8 cellular contexts compared by ENCODE assay signal in the genomic region with DNA sequence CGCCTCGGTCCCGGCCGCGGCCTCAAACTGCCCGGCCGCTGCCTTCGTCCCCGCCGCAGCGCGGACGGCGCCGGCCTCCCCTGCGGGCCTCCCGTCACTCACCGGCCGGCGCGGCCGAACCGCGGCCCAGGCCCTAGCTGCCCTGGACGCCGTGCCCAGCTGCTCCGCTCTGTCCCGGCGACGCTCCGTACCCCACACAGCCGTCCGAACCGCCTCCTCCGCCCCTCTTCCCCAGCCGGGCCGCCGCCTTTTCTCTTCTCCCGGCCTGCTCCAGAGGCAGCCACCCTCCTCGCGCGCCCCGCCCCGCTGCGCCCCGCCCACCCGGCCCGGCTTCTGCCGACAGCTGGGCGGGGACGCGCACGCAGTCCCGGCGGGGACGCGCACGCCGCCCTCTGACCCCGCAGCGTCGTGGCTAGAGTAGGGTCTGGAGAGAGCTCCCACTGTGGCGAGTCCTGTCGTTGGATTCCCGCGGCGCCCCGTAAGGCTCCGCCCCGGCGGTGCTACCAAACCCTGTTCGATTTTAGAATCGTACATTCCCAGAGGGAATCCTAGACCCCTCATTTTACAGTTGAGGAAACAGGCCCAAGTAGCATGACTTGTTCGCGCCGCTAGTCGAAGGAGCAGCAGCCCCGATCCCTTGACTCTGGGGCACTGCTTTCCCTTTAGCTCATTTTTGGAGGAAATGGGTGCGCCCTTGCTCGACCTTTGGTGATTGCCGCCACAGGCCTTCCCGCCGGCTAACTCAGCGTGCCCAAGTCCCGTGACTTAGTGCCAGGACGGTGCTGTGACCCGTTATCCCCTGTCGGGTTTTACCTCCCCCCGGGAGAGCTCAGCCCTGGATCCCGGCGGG. TPM values are rescaled to one million over a fixed set of nuclear protein-coding genes. Genes with fewer than 3 reads are reported as not detected.
A peak's percentile ranks its signal among the peaks of the same experiment; 100 is the strongest.
DNase-seq lines count a peak whose midpoint lies in the region; ATAC-seq and TF ChIP-seq lines count a peak whose summit lies in the region.

TSS of gene FBXO30 (minus strand) at position 295 of the 850 bp plus-strand sequence. CDS start 8,390 bp downstream, outside the sequence.

- TF ChIP-seq POLR2A in gastroesophageal sphincter (IDR thresholded peaks at IDR 0.05) (peak; percentile 79 to 87), suprapubic skin (IDR thresholded peaks at IDR 0.05) (peak in 1 of 2 donors; percentile 66)

- H4K8ac ChIP-seq in H9 (replicated peaks; ENCODE audit: insufficient read length, low read depth, low read length) = no peak within 1 kb of the TSS

- DNase-seq in GDM1 (lab: John Stamatoyannopoulos, UW) (peak; percentile 91), H9 (peak; percentile 93), M059J (ENCODE audit: low read depth) (peak; percentile 87), SHP77 treated with DMSO at 0.1 percent for 48 hours (lab: John Stamatoyannopoulos, UW) (peak; percentile 81), nucleus accumbens (lab: John Stamatoyannopoulos, UW) (peak; percentile 32 to 95 (median 87)), suprapubic skin (ENCODE audit: low spot score in 2 of 2) (peak; percentile 89 to 90)
- peak; percentile 89 for DNase-seq in activated naive CD4-positive, alpha-beta T cell treated with Interleukin-2 at 50 U/mL for 16 hours

- peak within 1 kb of the TSS; percentile 18 for H4K91ac ChIP-seq in H9 (ENCODE audit: insufficient read length, low read depth, low read length)

- no peak within 1 kb of the TSS for H3K23ac ChIP-seq in H9 (ENCODE audit: insufficient read length, low read depth, low read length)

- H2BK20ac ChIP-seq in H9 (ENCODE audit: low read depth, low read length, poor library complexity, severe bottlenecking) = no peak within 1 kb of the TSS

- no peak for TF ChIP-seq CTCF in H9 (conservative IDR thresholded peaks at IDR 0.05)
- peak in 3 of 4 experiments; percentile 32 to 58 (median 43) for TF ChIP-seq CTCF in gastroesophageal sphincter (IDR thresholded peaks at IDR 0.05)
- TF ChIP-seq CTCF in suprapubic skin (IDR thresholded peaks at IDR 0.05) = no peak

- H3K27me3 ChIP-seq in H9 (ENCODE audit: insufficient read depth, low read length) = no peaks in the 10 kb centered on the region
- H3K27me3 ChIP-seq in gastroesophageal sphincter = no peaks in the 10 kb centered on the region
- H3K27me3 ChIP-seq in suprapubic skin = no peaks in the 10 kb centered on the region

- H3K27ac Mint-ChIP-seq in H9 = peak within 1 kb of the TSS; percentile 97 to 98 (median 97)

- peak within 1 kb of the TSS; percentile 95 for H3K18ac ChIP-seq in H9 (ENCODE audit: insufficient read length, low read depth, low read length)

- no peak within 1 kb of the TSS for H2AK5ac ChIP-seq in H9 (ENCODE audit: insufficient read length, low read length)

- peak within 1 kb of the TSS; percentile 98 for H4K5ac ChIP-seq in H9 (ENCODE audit: insufficient read length, low read depth, low read length)

- ATAC-seq in gastroesophageal sphincter = peak; percentile 90

- H3K27ac ChIP-seq in H9 (ENCODE audit: insufficient read length, low read depth, low read length) (peak within 1 kb of the TSS; percentile 94), gastroesophageal sphincter (peak within 1 kb of the TSS; percentile 88 to 97 (median 94)), suprapubic skin (peak within 1 kb of the TSS; percentile 89)

- no peak within 1 kb of the TSS; the same call in 1 of the 2 replicates for H2BK15ac ChIP-seq in H9 (ENCODE audit: low read depth, low read length)

- TF ChIP-seq EP300 in gastroesophageal sphincter (IDR thresholded peaks at IDR 0.05) (no peak), suprapubic skin (IDR thresholded peaks at IDR 0.05) (no peak)

- H2BK12ac ChIP-seq in H9 (ENCODE audit: insufficient read length, low read depth, low read length) = peak within 1 kb of the TSS; percentile 55

- no peaks in the 10 kb centered on the region for H4K20me1 ChIP-seq in H9 (ENCODE audit: control insufficient read depth, insufficient read depth, insufficient read length)

- peaks cover 0 to 9% (median 0%) of the 10 kb centered on the region in 3 experiments; a peak in 2 of 7 replicates for H3K36me3 Mint-ChIP-seq in H9 (ENCODE audit: insufficient read depth in 1 of 3, low read depth in 3 of 3)

- H3K9me3 ChIP-seq in H9 (ENCODE audit: control insufficient read depth, low read depth, low read length) (no peaks in the 10 kb centered on the region), gastroesophageal sphincter (no peaks in the 10 kb centered on the region), suprapubic skin (no peaks in the 10 kb centered on the region)

- peak within 1 kb of the TSS; percentile 88 for H2BK5ac ChIP-seq in H9 (ENCODE audit: insufficient read length, low read length)

- H3K9ac ChIP-seq in H9 (ENCODE audit: extremely low read depth, insufficient read length, low read length) = peak within 1 kb of the TSS; percentile 99

- H3K4me3 ChIP-seq in gastroesophageal sphincter = peak within 1 kb of the TSS; percentile 82 to 88
- H3K4me3 ChIP-seq in suprapubic skin = peak within 1 kb of the TSS; percentile 73

- H3K36me3 ChIP-seq in gastroesophageal sphincter (no peaks in the 10 kb centered on the region), suprapubic skin (no peaks in the 10 kb centered on the region)

- H3K27me3 Mint-ChIP-seq in H9 (ENCODE audit: low read depth) = no peaks in the 10 kb centered on the region

- H3K79me2 ChIP-seq in H9 (ENCODE audit: insufficient read depth, low read length) = peaks cover 15% of the 10 kb centered on the region; the same call in 1 of the 2 replicates

- H3K79me1 ChIP-seq in H9 (ENCODE audit: insufficient read depth, low read depth, low read length, poor library complexity, severe bottlenecking) = no peaks in the 10 kb centered on the region

- no peak within 1 kb of the TSS; the same call in 1 of the 2 replicates for H3K4ac ChIP-seq in H9 (ENCODE audit: low read depth, low read length)

- H3K4me2 ChIP-seq in H9 (ENCODE audit: insufficient read depth, insufficient read length, low read length) = peak within 1 kb of the TSS; percentile 98

- WGBS in H9 (ENCODE audit: extremely low coverage, insufficient read length, low lambda C conversion rate) = no CpG with 5 or more reads among the region's 91 CpGs
- WGBS in gastroesophageal sphincter (ENCODE audit: low coverage in 1 of 2), 2 donors = 1 to 5% methylated on average over 8 to 15 of the region's 91 CpGs
- 0% methylated on average over 15 of the region's 91 CpGs for WGBS in suprapubic skin

- H3K14ac ChIP-seq in H9 (ENCODE audit: insufficient read depth, low read length) = peak within 1 kb of the TSS; percentile 99

- peak within 1 kb of the TSS; percentile 10 for H3T11ph ChIP-seq in H9 (ENCODE audit: low read length)

- no peaks in the 10 kb centered on the region for H3K9me3 Mint-ChIP-seq in H9

- peak within 1 kb of the TSS; percentile 87 to 94 for H3K4me3 Mint-ChIP-seq in H9

- peaks cover 31 to 36% of the 10 kb centered on the region in 2 experiments for H3K4me1 Mint-ChIP-seq in H9

- peak within 1 kb of the TSS; percentile 43 for H2AFZ ChIP-seq in H9 (ENCODE audit: low read length)

- H3K56ac ChIP-seq in H9 (ENCODE audit: insufficient read length, low read depth, low read length) = no peak within 1 kb of the TSS

- H2BK120ac ChIP-seq in H9 (ENCODE audit: low read depth, low read length, poor library complexity, severe bottlenecking) = no peak within 1 kb of the TSS

- H3K23me2 ChIP-seq in H9 (ENCODE audit: insufficient read length, low read depth, low read length, poor library complexity, severe bottlenecking) = peaks cover 6% of the 10 kb centered on the region

- no peaks in the 10 kb centered on the region; the same call in 1 of the 2 replicates for H3K4me1 ChIP-seq in H9 (ENCODE audit: insufficient read depth, low read length)
- peaks cover 0 to 43% (median 0%) of the 10 kb centered on the region in 3 donors for H3K4me1 ChIP-seq in gastroesophageal sphincter
- H3K4me1 ChIP-seq in suprapubic skin = peaks cover 55% of the 10 kb centered on the region

RNA-seq across cellular contexts. Expression of gene FBXO30, which starts in this region (rescaled TPM):
- total RNA-seq in H9 (2021) (16.9 and 17.2 TPM in 2 replicates), gastroesophageal sphincter (100 to 1,000 TPM in 1 of 4 donors, 10 to 100 TPM in 3; 47.7 to 102 (median 63.1) TPM), suprapubic skin (1 to 10 TPM; 3.6 to 5.6 (median 5.3) TPM)
- total RNA-seq in M059J (2014; rRNA removed; shearing (Covaris generic)) = 8.4 and 11.3 TPM in 2 replicates

Comparison
In these comparisons a context has a peak if more than half of its experiments do, and no peak if none do; other contexts are left out.
1. Peak in every context shown above with its lines: DNase-seq, ATAC-seq, H3K4me3 ChIP-seq and H3K27ac ChIP-seq.
2. CTCF ChIP-seq: peak in gastroesophageal sphincter (3 of 4); none in H9 (single experiment) and suprapubic skin (0 of 2).